6 cellular contexts compared by ENCODE assay signal in genomic region chr7:44032031-44032430, GRCh38. TPM values are rescaled to one million over a fixed set of nuclear protein-coding genes. Genes with fewer than 3 reads are reported as not detected.
"Had no signal": no experiment of that assay in that cellular context is flagged by ENCODE, and none has a peak within 500 bp of the region (broad histone marks: within the 10 kb centered on the region; RNA-seq: fewer than 3 reads in every experiment).

No MANE protein-coding gene starts in this region.

RNA-seq across cellular contexts. Expression of gene SPDYE1, which starts 34.3 kb away (rescaled TPM):
- total RNA-seq: M059J, PC-3, Peyer's patch, Right ventricle myocardium superior, SJSA1 had no signal
- polyA plus RNA-seq: SK-N-SH had no signal
